23 cellular contexts compared by ENCODE assay signal in the genomic region with DNA sequence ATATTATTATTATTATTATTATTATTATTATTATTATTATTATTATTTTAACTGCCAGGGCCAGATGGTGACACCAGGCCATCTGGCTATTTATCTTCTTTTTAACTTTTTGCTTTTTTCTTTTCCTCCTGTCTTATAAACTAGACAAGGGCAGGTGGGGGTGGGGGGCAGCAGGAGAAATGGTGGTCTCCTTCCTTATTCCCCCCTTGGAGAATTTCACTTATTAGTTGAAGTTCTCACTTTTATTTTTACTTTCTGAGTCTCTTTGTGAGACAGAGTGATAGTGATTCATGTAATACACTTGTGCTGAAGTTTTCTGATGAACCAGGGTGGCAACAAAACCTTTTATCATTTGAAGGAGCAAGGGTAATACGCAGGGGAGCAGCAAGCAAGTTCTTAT.
"Had no signal": no experiment of that assay in that cellular context is flagged by ENCODE, and none has a peak within 500 bp of the region (broad histone marks: within the 10 kb centered on the region; RNA-seq: fewer than 3 reads in every experiment).

No MANE protein-coding gene starts in this region.

- H3K4me1 ChIP-seq: esophagus squamous epithelium, gastrocnemius medialis, lower lobe of right lung had no signal

- DNase-seq: effector CD8-positive, alpha-beta T cell; effector memory CD8-positive, alpha-beta T cell; endodermal cell; esophagus squamous epithelium; foreskin fibroblast; foreskin melanocyte; gastrocnemius medialis; glutamatergic neuron; head of caudate nucleus; heart right ventricle; hippocampal formation; left cardiac atrium; left lung; left ventricle myocardium superior; lower lobe of right lung; mucosa of descending colon had no signal

- H3K27me3 ChIP-seq: esophagus squamous epithelium, gastrocnemius medialis, heart right ventricle, left lung had no signal

- H3K4me3 ChIP-seq: coronary artery, esophagus squamous epithelium, gastrocnemius medialis, heart right ventricle, left lung, lower lobe of right lung, mucosa of descending colon had no signal

- H3K27ac ChIP-seq: coronary artery, esophagus squamous epithelium, gastrocnemius medialis, heart right ventricle, left lung, lower lobe of right lung had no signal

- ATAC-seq: effector memory CD8-positive, alpha-beta T cell; esophagus mucosa; gastrocnemius medialis; heart right ventricle; left cardiac atrium; left lung; left ventricle myocardium superior; lower lobe of right lung; mucosa of descending colon had no signal

- H3K36me3 ChIP-seq: gastrocnemius medialis, lower lobe of right lung had no signal

- H3K9me3 ChIP-seq: gastrocnemius medialis had no signal

- FAIRE-seq: colon, endometrium, endothelial cell of umbilical vein, islet of Langerhans, keratinocyte had no signal
